ENCODE assay signal across 15 cellular contexts in the genomic region with DNA sequence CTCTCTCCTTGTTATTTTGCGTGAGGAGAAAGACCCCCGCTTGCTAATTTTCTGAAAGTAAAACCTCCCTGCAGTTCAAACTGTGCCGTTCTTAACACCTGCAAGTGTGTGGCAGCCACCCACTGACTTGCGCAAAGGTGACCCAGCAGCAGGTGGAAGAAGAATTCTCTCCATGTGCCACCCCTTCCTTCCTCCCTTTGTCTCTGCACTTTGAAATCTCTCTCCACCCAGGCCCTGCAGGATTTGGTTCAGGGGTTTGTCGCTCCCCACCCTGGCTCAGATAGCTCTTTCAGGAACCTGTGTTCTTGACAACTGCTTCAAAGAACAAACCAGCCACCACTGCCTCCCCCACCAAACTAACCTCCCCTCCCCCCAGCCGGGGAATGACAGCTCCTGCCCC. TPM values are rescaled to one million over a fixed set of nuclear protein-coding genes. Genes with fewer than 3 reads are reported as not detected.
"Had no signal": no experiment of that assay in that cellular context is flagged by ENCODE, and none has a peak within 500 bp of the region (broad histone marks: within the 10 kb centered on the region; RNA-seq: fewer than 3 reads in every experiment).

No MANE protein-coding gene starts in this region.

- FAIRE-seq: endometrium had no signal

- H3K27ac ChIP-seq: gastroesophageal sphincter, left lung, spleen had no signal

- H3K36me3 ChIP-seq: gastroesophageal sphincter, heart right ventricle, left lung had no signal

- DNase-seq: activated CD4-positive, alpha-beta T cell treated with anti-CD3 and anti-CD28 coated beads, Interleukin-2, amount 50 U/mL, for 48 hours; activated CD4-positive, CD25-positive, alpha-beta regulatory T cell treated with anti-CD3 and anti-CD28 coated beads, Interleukin-2, amount 50 U/mL, for 72 hours; activated gamma-delta T cell; activated naive CD8-positive, alpha-beta T cell treated with anti-CD3 and anti-CD28 coated beads, Interleukin-2, amount 10 ng/mL, durations not matched to agents 7 days and 5 days; activated T-cell treated with anti-CD3 and anti-CD28 coated beads, Interleukin-2, amount 50 U/mL, for 4 hours; heart right ventricle; islet precursor cell; left lung; spleen; stimulated activated naive CD8-positive, alpha-beta T cell treated with anti-CD3 and anti-CD28 coated beads, Interleukin-15, amount 100 ng/mL, for 72 hours; T1000 had no signal

- H3K27me3 ChIP-seq: spleen had no signal

- H3K4me3 ChIP-seq: gastroesophageal sphincter, heart right ventricle, left lung, spleen had no signal

- ATAC-seq: activated T-cell treated with anti-CD3 and anti-CD28 coated beads, Interleukin-2, amount 50 U/mL, for 4 hours; gastroesophageal sphincter; sciatic nerve; stimulated activated naive CD8-positive, alpha-beta T cell treated with anti-CD3 and anti-CD28 coated beads, Interleukin-15, amount 100 ng/mL, for 72 hours had no signal

- H3K4me1 ChIP-seq: gastroesophageal sphincter had no signal

RNA-seq across cellular contexts. Expression of a gene that starts 41.4 kb away (rescaled TPM):
- polyA plus RNA-seq: neural cell had no signal
